In genomic region chr9:62915661-62916060, GRCh38 we compare ENCODE assay signal across 8 cellular contexts.
A peak's percentile ranks its signal among the peaks of the same experiment; 100 is the strongest.
DNase-seq lines count a peak whose midpoint lies in the region; ATAC-seq, FAIRE-seq and TF ChIP-seq lines count a peak whose summit lies in the region.
"Not testable (repeated sequence)": the region's sequence is repeated elsewhere in the genome, so short reads cannot be mapped to it uniquely, and the experiment has no call there.

No MANE protein-coding gene starts in this region.

- intact Hi-C loops in activated CD8-positive, alpha-beta T cell treated with anti-CD3 and anti-CD28 coated beads for 36 hours (cut with micrococcal nuclease), result not testable (repeated sequence)

- H3K36me3 Mint-ChIP-seq in activated CD8-positive, alpha-beta T cell treated with anti-CD3 and anti-CD28 coated beads for 36 hours (ENCODE audit: low read depth); naive thymus-derived CD8-positive, alpha-beta T cell: not testable (repeated sequence)

- no CpG with 5 or more reads among the region's 32 CpGs for WGBS in A549 (ENCODE audit: missing lambda C conversion rate)
- no CpG with 5 or more reads among the region's 32 CpGs for WGBS in gastroesophageal sphincter (ENCODE audit: low coverage in 1 of 2), 2 donors

- H3K27ac Mint-ChIP-seq in activated CD8-positive, alpha-beta T cell treated with anti-CD3 and anti-CD28 coated beads for 36 hours; naive thymus-derived CD8-positive, alpha-beta T cell: not testable (repeated sequence)

- TF ChIP-seq POLR2A in A549 (IDR thresholded peaks at IDR 0.05; ENCODE audit: low read length); gastroesophageal sphincter (IDR thresholded peaks at IDR 0.05): not testable (repeated sequence)

- not testable (repeated sequence) for TF ChIP-seq RAD21 in A549 (conservative IDR thresholded peaks at IDR 0.05 in 1 of 2, IDR thresholded peaks at IDR 0.05 in 1 of 2)

- not testable (repeated sequence) for H3K4me3 ChIP-seq in A549, gastroesophageal sphincter

- not testable (repeated sequence) for H3K36me3 ChIP-seq in gastroesophageal sphincter

- not testable (repeated sequence) for H3K4me1 ChIP-seq in A549, gastroesophageal sphincter

- POLR2A ChIA-PET in A549 (lab: Yijun Ruan, JAX); activated CD8-positive, alpha-beta T cell treated with anti-CD3 and anti-CD28 coated beads for 36 hours (lab: Charles Lee); naive thymus-derived CD8-positive, alpha-beta T cell (lab: Charles Lee): not testable (repeated sequence)

- DNase-seq in A549 (ENCODE audit: low read depth in 1 of 2, low spot score in 1 of 2); activated CD8-positive, alpha-beta T cell treated with anti-CD3 and anti-CD28 coated beads for 36 hours: not testable (repeated sequence)
- DNase-seq in naive thymus-derived CD8-positive, alpha-beta T cell, result peak in 2 of 10 donors; percentile 25 to 29

- H3K27me3 ChIP-seq in gastroesophageal sphincter, result not testable (repeated sequence)

- CTCF ChIA-PET in A549 (lab: Yijun Ruan, JAX); activated CD8-positive, alpha-beta T cell treated with anti-CD3 and anti-CD28 coated beads for 36 hours (lab: Charles Lee): not testable (repeated sequence)

- not testable (repeated sequence) for H3K9me3 Mint-ChIP-seq in activated CD8-positive, alpha-beta T cell treated with anti-CD3 and anti-CD28 coated beads for 36 hours; naive thymus-derived CD8-positive, alpha-beta T cell

- not testable (repeated sequence) for H3K4me3 Mint-ChIP-seq in activated CD8-positive, alpha-beta T cell treated with anti-CD3 and anti-CD28 coated beads for 36 hours; naive thymus-derived CD8-positive, alpha-beta T cell

- not testable (repeated sequence) for H3K27ac ChIP-seq in A549, gastroesophageal sphincter

- H3K9me3 ChIP-seq in A549, gastroesophageal sphincter: not testable (repeated sequence)

- TF ChIP-seq EP300 in A549 (IDR thresholded peaks at IDR 0.05); gastroesophageal sphincter (IDR thresholded peaks at IDR 0.05): not testable (repeated sequence)

- FAIRE-seq in A549 (lab: Jason Lieb, UNC), result peak; percentile 51

- not testable (repeated sequence) for TF ChIP-seq CTCF in A549 (IDR thresholded peaks at IDR 0.05); activated CD8-positive, alpha-beta T cell treated with anti-CD3 and anti-CD28 coated beads for 36 hours (IDR thresholded peaks at IDR 0.05); gastroesophageal sphincter (IDR thresholded peaks at IDR 0.05)

- not testable (repeated sequence) for H3K4me2 ChIP-seq in A549

- ATAC-seq in A549, result peak; percentile 100
- ATAC-seq in GM18907 (IDR thresholded peaks at IDR 0.05; ENCODE audit: unreplicated experiment), result peak; percentile 100
- ATAC-seq in GM21526 (IDR thresholded peaks at IDR 0.05; ENCODE audit: low FRiP score, unreplicated experiment), result peak; percentile 100
- peak; percentile 100 for ATAC-seq in HG02885 (IDR thresholded peaks at IDR 0.05; ENCODE audit: poor library complexity, unreplicated experiment)
- peak; percentile 92 for ATAC-seq in HG03439 (IDR thresholded peaks at IDR 0.05; ENCODE audit: unreplicated experiment)
- ATAC-seq in activated CD8-positive, alpha-beta T cell treated with anti-CD3 and anti-CD28 coated beads for 36 hours, result peak; percentile 96
- ATAC-seq in gastroesophageal sphincter, result peak; percentile 100
- ATAC-seq in naive thymus-derived CD8-positive, alpha-beta T cell, result peak; percentile 97 to 100

- H3K4me1 Mint-ChIP-seq in activated CD8-positive, alpha-beta T cell treated with anti-CD3 and anti-CD28 coated beads for 36 hours (ENCODE audit: low read depth); naive thymus-derived CD8-positive, alpha-beta T cell: not testable (repeated sequence)

- not testable (repeated sequence) for H3K27me3 Mint-ChIP-seq in activated CD8-positive, alpha-beta T cell treated with anti-CD3 and anti-CD28 coated beads for 36 hours; naive thymus-derived CD8-positive, alpha-beta T cell
